8 cellular contexts compared by ENCODE assay signal in genomic region chr11:102453286-102453797, GRCh38. TPM values are rescaled to one million over a fixed set of nuclear protein-coding genes. Genes with fewer than 3 reads are reported as not detected.
DNase-seq lines count a peak whose midpoint lies in the region; ATAC-seq, FAIRE-seq and TF ChIP-seq lines count a peak whose summit lies in the region.

No MANE protein-coding gene starts in this region.

- H3K27ac ChIP-seq in CD4-positive, alpha-beta memory T cell (ENCODE audit: low read depth, low read length): peak overlapping the region; percentile 86
- H3K27ac ChIP-seq in KMS-11 (peak overlapping the region; percentile 85), kidney (ENCODE audit: low read depth in 2 of 2, low read length in 2 of 2) (peak overlapping the region; percentile 89 to 94)

- no peaks in the 10 kb centered on the region for H3K9me3 ChIP-seq in CD4-positive, alpha-beta memory T cell (ENCODE audit: control insufficient read depth in 1 of 2, low read length in 2 of 2)
- H3K9me3 ChIP-seq in adipocyte (ENCODE audit: control insufficient read depth, low read length): no peaks in the 10 kb centered on the region
- H3K9me3 ChIP-seq in kidney (ENCODE audit: control insufficient read depth in 1 of 2, low read length in 2 of 2): no peaks in the 10 kb centered on the region

- H3K9me3 Mint-ChIP-seq in CD4-positive, alpha-beta memory T cell: no peaks in the 10 kb centered on the region

- no peak for TF ChIP-seq CTCF in KMS-11 (conservative IDR thresholded peaks at IDR 0.05; ENCODE audit: low read depth, low read length)
- no peak for TF ChIP-seq CTCF in kidney (IDR thresholded peaks at IDR 0.05; ENCODE audit: borderline replicate concordance, extremely low read depth, insufficient read depth)

- no peaks in the 10 kb centered on the region for H3K27me3 Mint-ChIP-seq in CD4-positive, alpha-beta memory T cell

- intact Hi-C loops in CD4-positive, alpha-beta memory T cell (cut with micrococcal nuclease): loop anchor here (1.0 to 10.0 kb wide), 6 partner anchors 12 to 539 kb away; partner anchors contain the start of genes ANGPTL5, BIRC3 and CEP126
- intact Hi-C loops in kidney (cut with DNase I): no loop called here

- ATAC-seq in HG02885 (IDR thresholded peaks at IDR 0.05; ENCODE audit: poor library complexity, unreplicated experiment) (no peak), HG03520 (IDR thresholded peaks at IDR 0.05; ENCODE audit: unreplicated experiment) (no peak)

- H3K9ac ChIP-seq in KMS-11 (peak overlapping the region; percentile 96), adipocyte (ENCODE audit: low read length) (peak overlapping the region; percentile 91), kidney (ENCODE audit: low read length in 2 of 2) (peak overlapping the region; percentile 56 to 84)

- H3K79me2 ChIP-seq in KMS-11 (ENCODE audit: insufficient read depth, low read depth): peaks cover 41% of the 10 kb centered on the region

- CTCF ChIA-PET in CD4-positive, alpha-beta memory T cell (lab: Charles Lee; ENCODE audit: partially characterized antibody): interaction anchor here (1.0 to 1.8 kb wide), 7 partner anchors 13 to 137 kb away, joined by 3 to 11 read pairs (median 4); no protein-coding TSS in a partner anchor

- H3K36me3 Mint-ChIP-seq in CD4-positive, alpha-beta memory T cell: peaks cover 3 to 26% of the 10 kb centered on the region in 2 donors

- peak overlapping the region; percentile 72 for H3K4me2 ChIP-seq in KMS-11

- H3K4me3 ChIP-seq in CD4-positive, alpha-beta memory T cell (ENCODE audit: low read length in 2 of 2): peak overlapping the region; percentile 47 to 94
- H3K4me3 ChIP-seq in KMS-11 (IDR thresholded peaks at IDR 0.05; ENCODE audit: insufficient read depth, low read depth, low read length) (no peak overlapping the region), adipocyte (ENCODE audit: low read length) (peak overlapping the region; percentile 91), kidney (ENCODE audit: low read length in 2 of 2) (peak overlapping the region; percentile 73 to 83)

- H2AFZ ChIP-seq in KMS-11 (ENCODE audit: low read depth): peak overlapping the region; percentile 69

- H4K20me1 ChIP-seq in KMS-11 (ENCODE audit: insufficient read depth): no peaks in the 10 kb centered on the region

- FAIRE-seq in kidney (lab: Jason Lieb, UNC): no peak

- POLR2A ChIA-PET in CD4-positive, alpha-beta memory T cell (lab: Charles Lee; ENCODE audit: partially characterized antibody): interaction anchor here (0.6 to 4.7 kb wide), 20 partner anchors 9 to 531 kb away, joined by 3 to 44 read pairs (median 4); partner anchors contain the start of gene BIRC2

- no peak for DNase-seq in CD4-positive, alpha-beta memory T cell
- DNase-seq in adipocyte (ENCODE audit: low read depth): no peak
- no peak for DNase-seq in kidney
- DNase-seq in stimulated activated CD8-positive, alpha-beta memory T cell treated with anti-CD3 and anti-CD28 coated beads, Interleukin-4, amount 100 ng/mL, for 48 hours: peak; percentile 62
- no peak for DNase-seq in HK-2 (ENCODE audit: unreplicated experiment)

- peak overlapping the region; percentile 96 to 98 (median 98) for H3K27ac Mint-ChIP-seq in CD4-positive, alpha-beta memory T cell

- no peaks in the 10 kb centered on the region for H3K27me3 ChIP-seq in CD4-positive, alpha-beta memory T cell (ENCODE audit: insufficient read depth, low read length)
- H3K27me3 ChIP-seq in KMS-11 (ENCODE audit: insufficient read depth, low read depth) (no peaks in the 10 kb centered on the region), adipocyte (replicated peaks; ENCODE audit: control insufficient read depth, insufficient read depth, low read length) (no peaks in the 10 kb centered on the region)

- peaks cover 63% of the 10 kb centered on the region for H3K4me1 ChIP-seq in CD4-positive, alpha-beta memory T cell (ENCODE audit: insufficient read depth, low read length)
- peaks cover 45% of the 10 kb centered on the region for H3K4me1 ChIP-seq in KMS-11 (ENCODE audit: low read depth, poor library complexity, severe bottlenecking)
- peaks cover 18% of the 10 kb centered on the region for H3K4me1 ChIP-seq in adipocyte (ENCODE audit: control insufficient read depth, insufficient read depth, low read length)
- H3K4me1 ChIP-seq in kidney (ENCODE audit: control insufficient read depth in 1 of 2, insufficient read depth in 1 of 2, low read depth in 1 of 2, low read length in 2 of 2): peaks cover 4 to 14% of the 10 kb centered on the region in 2 donors

- no peaks in the 10 kb centered on the region for H3K36me3 ChIP-seq in CD4-positive, alpha-beta memory T cell (ENCODE audit: insufficient read depth, low read length)
- no peaks in the 10 kb centered on the region for H3K36me3 ChIP-seq in KMS-11 (ENCODE audit: insufficient read depth)
- no peaks in the 10 kb centered on the region for H3K36me3 ChIP-seq in adipocyte (ENCODE audit: control insufficient read depth, insufficient read depth, low read length, severe bottlenecking)
- no peaks in the 10 kb centered on the region for H3K36me3 ChIP-seq in kidney (ENCODE audit: control insufficient read depth in 1 of 2, insufficient read depth in 2 of 2, low read length in 2 of 2)

- peak overlapping the region; percentile 89 to 99 (median 96) for H3K4me3 Mint-ChIP-seq in CD4-positive, alpha-beta memory T cell

- peaks cover 55 to 93% (median 72%) of the 10 kb centered on the region in 4 donors for H3K4me1 Mint-ChIP-seq in CD4-positive, alpha-beta memory T cell

RNA-seq across cellular contexts. Expression of gene TMEM123, which starts 0.8 kb away (rescaled TPM):
- 100 to 1,000 TPM; 383 to 397 TPM for total RNA-seq in CD4-positive, alpha-beta memory T cell
- 100 to 1,000 TPM; 752 to 839 TPM for polyA plus RNA-seq in CD4-positive, alpha-beta memory T cell
- 143 TPM for total RNA-seq in kidney
- polyA plus RNA-seq in kidney (ENCODE audit: insufficient read depth, low read depth, low replicate concordance): 57.0 TPM
